In the genomic region with DNA sequence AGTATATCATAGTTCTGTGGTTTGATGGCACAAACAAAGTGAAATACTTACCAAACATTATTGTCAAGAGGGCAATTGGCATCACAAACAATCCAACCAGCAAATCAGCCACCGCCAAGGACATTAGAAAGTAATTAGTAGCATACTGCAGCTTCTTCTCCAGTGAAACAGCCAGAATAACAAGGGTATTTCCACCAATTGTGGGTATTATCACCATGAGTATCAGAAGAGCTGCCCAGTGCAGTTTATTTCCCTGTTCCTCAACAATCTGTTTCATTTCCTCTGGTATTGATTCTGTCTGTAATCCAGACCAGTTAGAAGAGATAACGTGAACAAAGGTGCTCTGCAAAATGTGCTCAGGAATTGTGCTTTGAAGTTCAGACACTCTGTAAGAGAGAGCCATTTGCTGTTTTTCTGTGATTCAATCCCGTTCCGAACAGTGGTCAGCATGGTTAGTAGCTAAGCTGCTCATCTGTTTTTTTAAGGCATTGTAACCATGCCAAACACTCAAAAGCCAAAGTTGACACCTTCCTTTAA, we compare ENCODE assay signal across 10 cellular contexts. TPM values are rescaled to one million over a fixed set of nuclear protein-coding genes. Genes with fewer than 3 reads are reported as not detected.
A peak's percentile ranks its signal among the peaks of the same experiment; 100 is the strongest.
DNase-seq lines count a peak whose midpoint lies in the region; ATAC-seq and TF ChIP-seq lines count a peak whose summit lies in the region.
"Had no signal": no experiment of that assay in that cellular context is flagged by ENCODE, and none has a peak within 500 bp of the region (broad histone marks: within the 10 kb centered on the region; RNA-seq: fewer than 3 reads in every experiment).

No MANE protein-coding gene starts in this region.

- intact Hi-C loops in left ventricle myocardium superior (cut with micrococcal nuclease), result no loop called here
- intact Hi-C loops in sigmoid colon (cut with DNase I), result no loop called here

- H3K27ac ChIP-seq in GM23338 (ENCODE audit: low read depth) (no peak overlapping the region), sigmoid colon (peak overlapping the region; percentile 3 to 70 (median 44))

- peak overlapping the region; percentile 54 for H3K4me2 ChIP-seq in GM23338

- TF ChIP-seq POLR2A in sigmoid colon (IDR thresholded peaks at IDR 0.05), result no peak

- H3K4me1 Mint-ChIP-seq in GM23338, result peaks cover 26% of the 10 kb centered on the region

- no peak overlapping the region for H3K27ac Mint-ChIP-seq in GM23338
- H3K27ac Mint-ChIP-seq: activated naive CD4-positive, alpha-beta T cell treated with anti-CD3 and anti-CD28 coated beads, Interleukin-2, amount 50 U/mL, for 24 hours had no signal

- in situ Hi-C loops in ACHN (cut with HindIII; ENCODE audit: low pct_ligation_motif_present, low pct_unique_long_range_greater_than_20kb, low sequenced_read_pairs), result no loop called here

- no peak for TF ChIP-seq CTCF in GM23338 (conservative IDR thresholded peaks at IDR 0.05; ENCODE audit: low read depth in 2 of 2)
- no peak for TF ChIP-seq CTCF in sigmoid colon (IDR thresholded peaks at IDR 0.05)

- no peaks in the 10 kb centered on the region for H3K9me2 ChIP-seq in GM23338 (ENCODE audit: insufficient read depth)

- H3K4me3 ChIP-seq in GM23338, result no peak overlapping the region
- peak overlapping the region; percentile 69 for H3K4me3 ChIP-seq in adipocyte (ENCODE audit: low read length)
- peak overlapping the region; percentile 14 to 43 (median 26) for H3K4me3 ChIP-seq in sigmoid colon

- H4K20me1 ChIP-seq in GM23338 (replicated peaks; ENCODE audit: insufficient read depth), result no peaks in the 10 kb centered on the region; the same call in 1 of the 2 replicates

- ATAC-seq in GM23338 (peak; percentile 63; the same call in 2 of the 3 replicates), left ventricle myocardium superior (peak; percentile 53), GM18858 (IDR thresholded peaks at IDR 0.05; ENCODE audit: unreplicated experiment) (no peak), GM21576 (IDR thresholded peaks at IDR 0.05; ENCODE audit: unreplicated experiment) (no peak)

- peak; percentile 24 for DNase-seq in GM23338 (ENCODE audit: low spot score)
- no peak for DNase-seq in adipocyte (ENCODE audit: low read depth)
- no peak for DNase-seq in left ventricle myocardium superior
- DNase-seq in sigmoid colon, result no peak
- no peak for DNase-seq in GF-D8 (lab: John Stamatoyannopoulos, UW)
- DNase-seq in ACHN, result no peak
- DNase-seq: GDM1 had no signal

- no peak overlapping the region for H2AFZ ChIP-seq in GM23338

- 70 to 79% methylated on average over 4 of the region's 4 CpGs for WGBS in sigmoid colon, 2 donors

- H3K9me3 ChIP-seq in adipocyte (ENCODE audit: control insufficient read depth, low read length), result no peaks in the 10 kb centered on the region
- no peaks in the 10 kb centered on the region for H3K9me3 ChIP-seq in sigmoid colon

- H3K79me2 ChIP-seq in GM23338 (replicated peaks; ENCODE audit: insufficient read depth), result 0 out of 2 replicates have a peak, but pooled peaks cover 10% of the 10 kb centered on the region

- H3K4me1 ChIP-seq in GM23338 (ENCODE audit: insufficient read depth) (peaks cover 38% of the 10 kb centered on the region), adipocyte (ENCODE audit: control insufficient read depth, insufficient read depth, low read length) (peaks cover 29% of the 10 kb centered on the region), sigmoid colon (peaks cover 0 to 36% (median 6%) of the 10 kb centered on the region in 4 donors)

- H3F3A ChIP-seq in GM23338 (replicated peaks; ENCODE audit: low read depth), result no peaks in the 10 kb centered on the region

- H3K27me3 ChIP-seq in GM23338 (ENCODE audit: insufficient read depth), result no peaks in the 10 kb centered on the region
- no peaks in the 10 kb centered on the region for H3K27me3 ChIP-seq in adipocyte (replicated peaks; ENCODE audit: control insufficient read depth, insufficient read depth, low read length)
- H3K27me3 ChIP-seq in sigmoid colon, result no peaks in the 10 kb centered on the region

- H3K9me3 Mint-ChIP-seq in GM23338, result no peaks in the 10 kb centered on the region
- H3K9me3 Mint-ChIP-seq: activated naive CD4-positive, alpha-beta T cell treated with anti-CD3 and anti-CD28 coated beads, Interleukin-2, amount 50 U/mL, for 24 hours had no signal

- TF ChIP-seq EP300 in sigmoid colon (IDR thresholded peaks at IDR 0.05), result no peak

- H3K36me3 ChIP-seq in GM23338 (ENCODE audit: insufficient read depth) (no peaks in the 10 kb centered on the region), adipocyte (ENCODE audit: control insufficient read depth, insufficient read depth, low read length, severe bottlenecking) (peaks cover 7% of the 10 kb centered on the region), sigmoid colon (no peaks in the 10 kb centered on the region)

- H3K36me3 Mint-ChIP-seq in GM23338 (ENCODE audit: low read depth), result no peaks in the 10 kb centered on the region

- H3K9ac ChIP-seq in adipocyte (ENCODE audit: low read length), result peak overlapping the region; percentile 25

- H3K27me3 Mint-ChIP-seq in GM23338 (ENCODE audit: insufficient read depth, low read depth, poor library complexity), result no peaks in the 10 kb centered on the region
- H3K27me3 Mint-ChIP-seq: activated naive CD4-positive, alpha-beta T cell treated with anti-CD3 and anti-CD28 coated beads, Interleukin-2, amount 50 U/mL, for 24 hours had no signal

- H3K4me3 Mint-ChIP-seq in GM23338, result no peak overlapping the region
- H3K4me3 Mint-ChIP-seq: activated naive CD4-positive, alpha-beta T cell treated with anti-CD3 and anti-CD28 coated beads, Interleukin-2, amount 50 U/mL, for 24 hours had no signal

TF ChIP-seq in GM23338, 12 proteins besides CTCF, POLR2A, EP300 and RAD21:
- TF ChIP-seq CREB1 (CRISPR knock-in tag; IDR thresholded peaks at IDR 0.05; ENCODE audit: low read depth), result no peak
- TF ChIP-seq ZNF331 (CRISPR knock-in tag; IDR thresholded peaks at IDR 0.05; ENCODE audit: low read depth), result no peak
- TF ChIP-seq ZNF114 (CRISPR knock-in tag; IDR thresholded peaks at IDR 0.05), result no peak
- no peak for TF ChIP-seq EZH2phosphoT487 (IDR thresholded peaks at IDR 0.05; ENCODE audit: unreplicated experiment)
- TF ChIP-seq, protein P1, sequence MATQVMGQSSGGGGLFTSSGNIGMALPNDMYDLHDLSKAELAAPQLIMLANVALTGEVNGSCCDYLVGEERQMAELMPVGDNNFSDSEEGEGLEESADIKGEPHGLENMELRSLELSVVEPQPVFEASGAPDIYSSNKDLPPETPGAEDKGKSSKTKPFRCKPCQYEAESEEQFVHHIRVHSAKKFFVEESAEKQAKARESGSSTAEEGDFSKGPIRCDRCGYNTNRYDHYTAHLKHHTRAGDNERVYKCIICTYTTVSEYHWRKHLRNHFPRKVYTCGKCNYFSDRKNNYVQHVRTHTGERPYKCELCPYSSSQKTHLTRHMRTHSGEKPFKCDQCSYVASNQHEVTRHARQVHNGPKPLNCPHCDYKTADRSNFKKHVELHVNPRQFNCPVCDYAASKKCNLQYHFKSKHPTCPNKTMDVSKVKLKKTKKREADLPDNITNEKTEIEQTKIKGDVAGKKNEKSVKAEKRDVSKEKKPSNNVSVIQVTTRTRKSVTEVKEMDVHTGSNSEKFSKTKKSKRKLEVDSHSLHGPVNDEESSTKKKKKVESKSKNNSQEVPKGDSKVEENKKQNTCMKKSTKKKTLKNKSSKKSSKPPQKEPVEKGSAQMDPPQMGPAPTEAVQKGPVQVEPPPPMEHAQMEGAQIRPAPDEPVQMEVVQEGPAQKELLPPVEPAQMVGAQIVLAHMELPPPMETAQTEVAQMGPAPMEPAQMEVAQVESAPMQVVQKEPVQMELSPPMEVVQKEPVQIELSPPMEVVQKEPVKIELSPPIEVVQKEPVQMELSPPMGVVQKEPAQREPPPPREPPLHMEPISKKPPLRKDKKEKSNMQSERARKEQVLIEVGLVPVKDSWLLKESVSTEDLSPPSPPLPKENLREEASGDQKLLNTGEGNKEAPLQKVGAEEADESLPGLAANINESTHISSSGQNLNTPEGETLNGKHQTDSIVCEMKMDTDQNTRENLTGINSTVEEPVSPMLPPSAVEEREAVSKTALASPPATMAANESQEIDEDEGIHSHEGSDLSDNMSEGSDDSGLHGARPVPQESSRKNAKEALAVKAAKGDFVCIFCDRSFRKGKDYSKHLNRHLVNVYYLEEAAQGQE (IDR thresholded peaks at IDR 0.05; ENCODE audit: unreplicated experiment), result no peak
- no peak for TF ChIP-seq EZH2 (IDR thresholded peaks at IDR 0.05; ENCODE audit: low read depth, unreplicated experiment)
TF ChIP-seq in GM23338: peak in this region for 0.

RNA-seq across cellular contexts. Expression of a gene that starts 1.4 kb away (rescaled TPM):
- not detected in 2 replicates for total RNA-seq in GM23338 (2014; rRNA removed; shearing (Covaris generic))
- polyA plus RNA-seq in GM23338 (2016; fragmentation: Nextera tagmentation; extraction: Ambion mirVana) (0.16 and 0.47 TPM in 2 replicates), sigmoid colon (under 1 TPM in 2 of 3 donors, not detected in 1; 0.23 to 0.73 TPM)
- total RNA-seq in left ventricle myocardium superior (0.50 TPM), sigmoid colon (10 to 100 TPM in 3 of 4 donors, 1 to 10 TPM in 1; 2.1 to 18.3 (median 15.4) TPM)

Comparison
In these comparisons a context has a peak if more than half of its experiments do, and no peak if none do; other contexts are left out.
1. ATAC-seq: peak in GM23338 (single experiment) and left ventricle myocardium superior (single experiment); none in GM18858 (single experiment) and GM21576 (single experiment).